ENCODE assay signal across 1 cellular context in the genomic region with DNA sequence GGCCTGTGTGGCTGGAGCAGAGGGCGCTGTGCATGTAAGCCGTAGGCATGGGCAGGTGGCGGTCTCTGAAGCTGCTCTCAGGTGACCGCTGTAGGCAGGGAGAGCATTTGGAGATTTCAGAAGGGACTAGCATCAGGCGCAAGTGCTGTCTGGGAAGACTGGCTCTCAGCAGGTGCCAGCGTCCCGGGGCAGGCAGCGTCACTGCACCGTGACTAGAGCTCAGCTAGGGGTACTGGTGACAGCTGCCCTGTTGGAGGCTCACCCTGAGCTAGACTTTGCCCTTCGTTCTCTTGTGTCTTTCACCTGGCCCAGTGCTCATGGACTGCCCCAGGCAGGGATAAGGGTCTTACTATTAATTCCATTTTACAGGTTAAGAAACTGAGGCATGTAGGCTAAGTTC.
TF ChIP-seq lines count a peak whose summit lies in the region.

No MANE protein-coding gene starts in this region.

TF ChIP-seq in GM12878, 131 proteins besides CTCF, POLR2A, EP300 and RAD21 (continued from another document):
- TF ChIP-seq, protein P1, sequence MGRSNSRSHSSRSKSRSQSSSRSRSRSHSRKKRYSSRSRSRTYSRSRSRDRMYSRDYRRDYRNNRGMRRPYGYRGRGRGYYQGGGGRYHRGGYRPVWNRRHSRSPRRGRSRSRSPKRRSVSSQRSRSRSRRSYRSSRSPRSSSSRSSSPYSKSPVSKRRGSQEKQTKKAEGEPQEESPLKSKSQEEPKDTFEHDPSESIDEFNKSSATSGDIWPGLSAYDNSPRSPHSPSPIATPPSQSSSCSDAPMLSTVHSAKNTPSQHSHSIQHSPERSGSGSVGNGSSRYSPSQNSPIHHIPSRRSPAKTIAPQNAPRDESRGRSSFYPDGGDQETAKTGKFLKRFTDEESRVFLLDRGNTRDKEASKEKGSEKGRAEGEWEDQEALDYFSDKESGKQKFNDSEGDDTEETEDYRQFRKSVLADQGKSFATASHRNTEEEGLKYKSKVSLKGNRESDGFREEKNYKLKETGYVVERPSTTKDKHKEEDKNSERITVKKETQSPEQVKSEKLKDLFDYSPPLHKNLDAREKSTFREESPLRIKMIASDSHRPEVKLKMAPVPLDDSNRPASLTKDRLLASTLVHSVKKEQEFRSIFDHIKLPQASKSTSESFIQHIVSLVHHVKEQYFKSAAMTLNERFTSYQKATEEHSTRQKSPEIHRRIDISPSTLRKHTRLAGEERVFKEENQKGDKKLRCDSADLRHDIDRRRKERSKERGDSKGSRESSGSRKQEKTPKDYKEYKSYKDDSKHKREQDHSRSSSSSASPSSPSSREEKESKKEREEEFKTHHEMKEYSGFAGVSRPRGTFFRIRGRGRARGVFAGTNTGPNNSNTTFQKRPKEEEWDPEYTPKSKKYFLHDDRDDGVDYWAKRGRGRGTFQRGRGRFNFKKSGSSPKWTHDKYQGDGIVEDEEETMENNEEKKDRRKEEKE (IDR thresholded peaks at IDR 0.05), result no peak
- TF ChIP-seq NFXL1 (IDR thresholded peaks at IDR 0.05; ENCODE audit: borderline replicate concordance) (no peak), NR2C1 (IDR thresholded peaks at IDR 0.05) (no peak), ZBED1 (IDR thresholded peaks at IDR 0.05; ENCODE audit: borderline replicate concordance) (no peak), JUND (IDR thresholded peaks at IDR 0.05; ENCODE audit: low read depth, low read length) (no peak), ZSCAN29 (IDR thresholded peaks at IDR 0.05) (no peak), IKZF1 (conservative IDR thresholded peaks at IDR 0.05) (no peak), CBFB (IDR thresholded peaks at IDR 0.05; ENCODE audit: low read depth) (no peak), YBX1 (IDR thresholded peaks at IDR 0.05) (no peak), SIX5 (IDR thresholded peaks at IDR 0.05; ENCODE audit: low read depth, low read length, severe bottlenecking) (no peak), RB1 (IDR thresholded peaks at IDR 0.05; ENCODE audit: borderline replicate concordance) (no peak), MEF2B (IDR thresholded peaks at IDR 0.05; ENCODE audit: partially characterized antibody, poor library complexity, severe bottlenecking) (no peak), NBN (IDR thresholded peaks at IDR 0.05) (no peak), PAX8 (IDR thresholded peaks at IDR 0.05) (no peak)
- TF ChIP-seq, protein P2, sequence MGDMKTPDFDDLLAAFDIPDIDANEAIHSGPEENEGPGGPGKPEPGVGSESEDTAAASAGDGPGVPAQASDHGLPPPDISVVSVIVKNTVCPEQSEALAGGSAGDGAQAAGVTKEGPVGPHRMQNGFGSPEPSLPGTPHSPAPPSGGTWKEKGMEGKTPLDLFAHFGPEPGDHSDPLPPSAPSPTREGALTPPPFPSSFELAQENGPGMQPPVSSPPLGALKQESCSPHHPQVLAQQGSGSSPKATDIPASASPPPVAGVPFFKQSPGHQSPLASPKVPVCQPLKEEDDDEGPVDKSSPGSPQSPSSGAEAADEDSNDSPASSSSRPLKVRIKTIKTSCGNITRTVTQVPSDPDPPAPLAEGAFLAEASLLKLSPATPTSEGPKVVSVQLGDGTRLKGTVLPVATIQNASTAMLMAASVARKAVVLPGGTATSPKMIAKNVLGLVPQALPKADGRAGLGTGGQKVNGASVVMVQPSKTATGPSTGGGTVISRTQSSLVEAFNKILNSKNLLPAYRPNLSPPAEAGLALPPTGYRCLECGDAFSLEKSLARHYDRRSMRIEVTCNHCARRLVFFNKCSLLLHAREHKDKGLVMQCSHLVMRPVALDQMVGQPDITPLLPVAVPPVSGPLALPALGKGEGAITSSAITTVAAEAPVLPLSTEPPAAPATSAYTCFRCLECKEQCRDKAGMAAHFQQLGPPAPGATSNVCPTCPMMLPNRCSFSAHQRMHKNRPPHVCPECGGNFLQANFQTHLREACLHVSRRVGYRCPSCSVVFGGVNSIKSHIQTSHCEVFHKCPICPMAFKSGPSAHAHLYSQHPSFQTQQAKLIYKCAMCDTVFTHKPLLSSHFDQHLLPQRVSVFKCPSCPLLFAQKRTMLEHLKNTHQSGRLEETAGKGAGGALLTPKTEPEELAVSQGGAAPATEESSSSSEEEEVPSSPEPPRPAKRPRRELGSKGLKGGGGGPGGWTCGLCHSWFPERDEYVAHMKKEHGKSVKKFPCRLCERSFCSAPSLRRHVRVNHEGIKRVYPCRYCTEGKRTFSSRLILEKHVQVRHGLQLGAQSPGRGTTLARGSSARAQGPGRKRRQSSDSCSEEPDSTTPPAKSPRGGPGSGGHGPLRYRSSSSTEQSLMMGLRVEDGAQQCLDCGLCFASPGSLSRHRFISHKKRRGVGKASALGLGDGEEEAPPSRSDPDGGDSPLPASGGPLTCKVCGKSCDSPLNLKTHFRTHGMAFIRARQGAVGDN (IDR thresholded peaks at IDR 0.05), result no peak
- TF ChIP-seq, protein P3, sequence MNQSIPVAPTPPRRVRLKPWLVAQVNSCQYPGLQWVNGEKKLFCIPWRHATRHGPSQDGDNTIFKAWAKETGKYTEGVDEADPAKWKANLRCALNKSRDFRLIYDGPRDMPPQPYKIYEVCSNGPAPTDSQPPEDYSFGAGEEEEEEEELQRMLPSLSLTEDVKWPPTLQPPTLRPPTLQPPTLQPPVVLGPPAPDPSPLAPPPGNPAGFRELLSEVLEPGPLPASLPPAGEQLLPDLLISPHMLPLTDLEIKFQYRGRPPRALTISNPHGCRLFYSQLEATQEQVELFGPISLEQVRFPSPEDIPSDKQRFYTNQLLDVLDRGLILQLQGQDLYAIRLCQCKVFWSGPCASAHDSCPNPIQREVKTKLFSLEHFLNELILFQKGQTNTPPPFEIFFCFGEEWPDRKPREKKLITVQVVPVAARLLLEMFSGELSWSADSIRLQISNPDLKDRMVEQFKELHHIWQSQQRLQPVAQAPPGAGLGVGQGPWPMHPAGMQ (IDR thresholded peaks at IDR 0.05; ENCODE audit: borderline replicate concordance), result no peak
- TF ChIP-seq, protein P4, sequence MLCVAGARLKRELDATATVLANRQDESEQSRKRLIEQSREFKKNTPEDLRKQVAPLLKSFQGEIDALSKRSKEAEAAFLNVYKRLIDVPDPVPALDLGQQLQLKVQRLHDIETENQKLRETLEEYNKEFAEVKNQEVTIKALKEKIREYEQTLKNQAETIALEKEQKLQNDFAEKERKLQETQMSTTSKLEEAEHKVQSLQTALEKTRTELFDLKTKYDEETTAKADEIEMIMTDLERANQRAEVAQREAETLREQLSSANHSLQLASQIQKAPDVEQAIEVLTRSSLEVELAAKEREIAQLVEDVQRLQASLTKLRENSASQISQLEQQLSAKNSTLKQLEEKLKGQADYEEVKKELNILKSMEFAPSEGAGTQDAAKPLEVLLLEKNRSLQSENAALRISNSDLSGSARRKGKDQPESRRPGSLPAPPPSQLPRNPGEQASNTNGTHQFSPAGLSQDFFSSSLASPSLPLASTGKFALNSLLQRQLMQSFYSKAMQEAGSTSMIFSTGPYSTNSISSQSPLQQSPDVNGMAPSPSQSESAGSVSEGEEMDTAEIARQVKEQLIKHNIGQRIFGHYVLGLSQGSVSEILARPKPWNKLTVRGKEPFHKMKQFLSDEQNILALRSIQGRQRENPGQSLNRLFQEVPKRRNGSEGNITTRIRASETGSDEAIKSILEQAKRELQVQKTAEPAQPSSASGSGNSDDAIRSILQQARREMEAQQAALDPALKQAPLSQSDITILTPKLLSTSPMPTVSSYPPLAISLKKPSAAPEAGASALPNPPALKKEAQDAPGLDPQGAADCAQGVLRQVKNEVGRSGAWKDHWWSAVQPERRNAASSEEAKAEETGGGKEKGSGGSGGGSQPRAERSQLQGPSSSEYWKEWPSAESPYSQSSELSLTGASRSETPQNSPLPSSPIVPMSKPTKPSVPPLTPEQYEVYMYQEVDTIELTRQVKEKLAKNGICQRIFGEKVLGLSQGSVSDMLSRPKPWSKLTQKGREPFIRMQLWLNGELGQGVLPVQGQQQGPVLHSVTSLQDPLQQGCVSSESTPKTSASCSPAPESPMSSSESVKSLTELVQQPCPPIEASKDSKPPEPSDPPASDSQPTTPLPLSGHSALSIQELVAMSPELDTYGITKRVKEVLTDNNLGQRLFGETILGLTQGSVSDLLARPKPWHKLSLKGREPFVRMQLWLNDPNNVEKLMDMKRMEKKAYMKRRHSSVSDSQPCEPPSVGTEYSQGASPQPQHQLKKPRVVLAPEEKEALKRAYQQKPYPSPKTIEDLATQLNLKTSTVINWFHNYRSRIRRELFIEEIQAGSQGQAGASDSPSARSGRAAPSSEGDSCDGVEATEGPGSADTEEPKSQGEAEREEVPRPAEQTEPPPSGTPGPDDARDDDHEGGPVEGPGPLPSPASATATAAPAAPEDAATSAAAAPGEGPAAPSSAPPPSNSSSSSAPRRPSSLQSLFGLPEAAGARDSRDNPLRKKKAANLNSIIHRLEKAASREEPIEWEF (IDR thresholded peaks at IDR 0.05; ENCODE audit: insufficient replicate concordance, low read depth, low read length), result no peak
